9 cellular contexts compared by ENCODE assay signal in genomic region chr12:24838531-24838950, GRCh38.
DNase-seq lines count a peak whose midpoint lies in the region; ATAC-seq and TF ChIP-seq lines count a peak whose summit lies in the region.
"Had no signal": no experiment of that assay in that cellular context is flagged by ENCODE, and none has a peak within 500 bp of the region (broad histone marks: within the 10 kb centered on the region; RNA-seq: fewer than 3 reads in every experiment).

No MANE protein-coding gene starts in this region.

- TF ChIP-seq CTCF in heart right ventricle (IDR thresholded peaks at IDR 0.05) (no peak), uterus (IDR thresholded peaks at IDR 0.05) (no peak), ascending aorta (IDR thresholded peaks at IDR 0.05) (no peak)

- H3K36me3 ChIP-seq in heart right ventricle, result peaks cover 0 to 10% (median 0%) of the 10 kb centered on the region in 9 donors
- H3K36me3 ChIP-seq in uterus, result no peaks in the 10 kb centered on the region
- no peaks in the 10 kb centered on the region for H3K36me3 ChIP-seq in ascending aorta

- H3K27ac ChIP-seq in heart right ventricle (peak overlapping the region in 1 of 10 donors; percentile 67), uterus (peak overlapping the region; percentile 65 to 67), ascending aorta (peak overlapping the region in 1 of 2 donors; percentile 12)
- H3K27ac ChIP-seq: parathyroid adenoma had no signal

- H3K9me3 ChIP-seq in heart right ventricle (no peaks in the 10 kb centered on the region), uterus (no peaks in the 10 kb centered on the region), ascending aorta (no peaks in the 10 kb centered on the region)

- intact Hi-C loops in heart right ventricle (cut with DNase I) (loop anchor here in 1 of 10 donors (10.0 kb wide), 1 partner anchor 1634 kb away; no protein-coding TSS in a partner anchor), uterus (cut with DNase I; ENCODE audit: low total_unique reads) (no loop called here), ascending aorta (cut with DNase I) (no loop called here)

- peaks cover 0 to 30% (median 0%) of the 10 kb centered on the region in 9 donors for H3K4me1 ChIP-seq in heart right ventricle
- peaks cover 0 to 6% of the 10 kb centered on the region in 2 donors for H3K4me1 ChIP-seq in uterus
- no peaks in the 10 kb centered on the region for H3K4me1 ChIP-seq in ascending aorta
- H3K4me1 ChIP-seq: parathyroid adenoma had no signal

- DNase-seq in activated T-cell treated with anti-CD3 and anti-CD28 coated beads, Interleukin-2, amount 50 U/mL, for 4 hours, result no peak
- DNase-seq in activated T-cell treated with anti-CD3 and anti-CD28 coated beads, Interleukin-2, amount 50 U/mL, for 1 hour, result no peak
- peak; percentile 13 for DNase-seq in SKM-1 (lab: John Stamatoyannopoulos, UW; ENCODE audit: unreplicated experiment)
- DNase-seq in heart right ventricle, result peak in 1 of 2 donors; percentile 10
- peak; percentile 30 to 62 for DNase-seq in uterus
- DNase-seq in ascending aorta (ENCODE audit: low spot score in 2 of 2), result no peak
- DNase-seq in activated gamma-delta T cell (lab: John Stamatoyannopoulos, UW), result no peak

- peak overlapping the region; percentile 45 for H3K4me3 Mint-ChIP-seq in activated T-cell treated with anti-CD3 and anti-CD28 coated beads, Interleukin-2, amount 50 U/mL, for 4 hours

- H3K4me3 ChIP-seq in heart right ventricle, result no peak overlapping the region
- H3K4me3 ChIP-seq in uterus, result no peak overlapping the region
- no peak overlapping the region for H3K4me3 ChIP-seq in ascending aorta

- H3K4me1 Mint-ChIP-seq in activated T-cell treated with anti-CD3 and anti-CD28 coated beads, Interleukin-2, amount 50 U/mL, for 4 hours (ENCODE audit: low read depth), result peaks cover 36% of the 10 kb centered on the region

- peaks cover 6% of the 10 kb centered on the region for H3K27me3 Mint-ChIP-seq in activated T-cell treated with anti-CD3 and anti-CD28 coated beads, Interleukin-2, amount 50 U/mL, for 4 hours (ENCODE audit: low read depth)

- H3K9me3 Mint-ChIP-seq in activated T-cell treated with anti-CD3 and anti-CD28 coated beads, Interleukin-2, amount 50 U/mL, for 4 hours, result no peaks in the 10 kb centered on the region

- no peaks in the 10 kb centered on the region for H3K36me3 Mint-ChIP-seq in activated T-cell treated with anti-CD3 and anti-CD28 coated beads, Interleukin-2, amount 50 U/mL, for 4 hours (ENCODE audit: insufficient read depth)

- TF ChIP-seq POLR2A in uterus (IDR thresholded peaks at IDR 0.05), result no peak

- H3K27me3 ChIP-seq in heart right ventricle (no peaks in the 10 kb centered on the region), uterus (no peaks in the 10 kb centered on the region), ascending aorta (no peaks in the 10 kb centered on the region)

- WGBS in heart right ventricle, 2 donors, result 63 to 71% methylated on average over 2 of the region's 2 CpGs

- peak; percentile 8 to 25 for ATAC-seq in activated T-cell treated with anti-CD3 and anti-CD28 coated beads, Interleukin-2, amount 50 U/mL, for 4 hours
- peak; percentile 47 for ATAC-seq in HG02973 (IDR thresholded peaks at IDR 0.05; ENCODE audit: unreplicated experiment)
- peak in 7 of 8 donors; percentile 76 to 92 (median 85) for ATAC-seq in heart right ventricle

Comparison
In these comparisons a context has a peak if more than half of its experiments do, and no peak if none do; other contexts are left out.
1. ATAC-seq: peak in every context shown above with its lines; median percentile 85 in heart right ventricle; 47 in HG02973; 16 in activated T-cell treated with anti-CD3 and anti-CD28 coated beads, Interleukin-2, amount 50 U/mL, for 4 hours.
2. DNase-seq: peak in SKM-1 (single experiment) and uterus (2 of 2); none in activated T-cell treated with anti-CD3 and anti-CD28 coated beads, Interleukin-2, amount 50 U/mL, for 4 hours (single experiment), activated T-cell treated with anti-CD3 and anti-CD28 coated beads, Interleukin-2, amount 50 U/mL, for 1 hour (single experiment), ascending aorta (0 of 2) and activated gamma-delta T cell (single experiment).